In genomic region chr3:155254445-155254844, GRCh38 we compare ENCODE assay signal across 31 cellular contexts. TPM values are rescaled to one million over a fixed set of nuclear protein-coding genes. Genes with fewer than 3 reads are reported as not detected.
"Had no signal": no experiment of that assay in that cellular context is flagged by ENCODE, and none has a peak within 500 bp of the region (broad histone marks: within the 10 kb centered on the region; RNA-seq: fewer than 3 reads in every experiment).

No MANE protein-coding gene starts in this region.

- H3K9me3 ChIP-seq: ovary, prostate gland, sigmoid colon, transverse colon had no signal

- H3K27ac ChIP-seq: brain microvascular endothelial cell, foreskin keratinocyte, heart right ventricle, ovary, prostate gland, sigmoid colon, transverse colon, WERI-Rb-1 had no signal

- H3K4me3 ChIP-seq: heart right ventricle, ovary, prostate gland, sigmoid colon, transverse colon had no signal

- H3K27me3 ChIP-seq: brain microvascular endothelial cell, foreskin keratinocyte, heart right ventricle, ovary, sigmoid colon, transverse colon had no signal

- FAIRE-seq: astrocyte, urothelium cell line had no signal

- DNase-seq: activated CD4-positive, alpha-beta memory T cell treated with anti-CD3 and anti-CD28 coated beads, Interleukin-2, amount 10 ng/mL, durations not matched to agents 7 days and 5 days; activated CD4-positive, alpha-beta T cell treated with anti-CD3 and anti-CD28 coated beads, Interleukin-2, amount 10 ng/mL, durations not matched to agents 7 days and 5 days; activated CD4-positive, CD25-positive, alpha-beta regulatory T cell treated with anti-CD3 and anti-CD28 coated beads, Interleukin-2, amount 50 U/mL, for 72 hours; activated CD8-positive, alpha-beta memory T cell treated with anti-CD3 and anti-CD28 coated beads, Interleukin-2, amount 50 U/mL, for 48 hours; activated gamma-delta T cell; activated naive CD4-positive, alpha-beta T cell treated with anti-CD3 and anti-CD28 coated beads, Interleukin-2, amount 10 ng/mL, durations not matched to agents 7 days and 5 days; activated naive CD8-positive, alpha-beta T cell treated with anti-CD3 and anti-CD28 coated beads, Interleukin-2, amount 10 ng/mL, durations not matched to agents 7 days and 5 days; activated T-cell treated with anti-CD3 and anti-CD28 coated beads, Interleukin-2, amount 50 U/mL, for 24 hours; amniotic stem cell; brain microvascular endothelial cell; endodermal cell; foreskin keratinocyte; heart right ventricle; left ventricle myocardium superior; mammary epithelial cell; naive B cell; ovary; retina; sigmoid colon; stimulated activated naive CD4-positive, alpha-beta T cell; T-helper 9 cell; transverse colon; WERI-Rb-1 had no signal

- H3K36me3 ChIP-seq: brain microvascular endothelial cell, heart right ventricle, ovary, prostate gland, sigmoid colon, transverse colon, WERI-Rb-1 had no signal

- H3K4me1 ChIP-seq: foreskin keratinocyte, heart right ventricle, prostate gland, sigmoid colon, transverse colon had no signal

- ATAC-seq: esophagus mucosa, foreskin keratinocyte, heart right ventricle, left ventricle myocardium superior had no signal

RNA-seq across cellular contexts. Expression of gene STRIT1, which starts 39.0 kb away (rescaled TPM):
- total RNA-seq: activated CD4-positive, alpha-beta memory T cell treated with anti-CD3 and anti-CD28 coated beads, Interleukin-2, amount 10 ng/mL, durations not matched to agents 7 days and 5 days; activated CD4-positive, alpha-beta T cell treated with anti-CD3 and anti-CD28 coated beads, Interleukin-2, amount 10 ng/mL, durations not matched to agents 7 days and 5 days; activated naive CD8-positive, alpha-beta T cell treated with anti-CD3 and anti-CD28 coated beads, Interleukin-2, amount 10 ng/mL, durations not matched to agents 7 days and 5 days; astrocyte; cerebellum; endodermal cell; esophagus mucosa; foreskin keratinocyte; glomerular endothelial cell; mammary epithelial cell; mesothelial cell of epicardium; ovary; sigmoid colon; temporal lobe had no signal
- polyA plus RNA-seq: foreskin keratinocyte, mammary epithelial cell, ovary had no signal
